In the genomic region with DNA sequence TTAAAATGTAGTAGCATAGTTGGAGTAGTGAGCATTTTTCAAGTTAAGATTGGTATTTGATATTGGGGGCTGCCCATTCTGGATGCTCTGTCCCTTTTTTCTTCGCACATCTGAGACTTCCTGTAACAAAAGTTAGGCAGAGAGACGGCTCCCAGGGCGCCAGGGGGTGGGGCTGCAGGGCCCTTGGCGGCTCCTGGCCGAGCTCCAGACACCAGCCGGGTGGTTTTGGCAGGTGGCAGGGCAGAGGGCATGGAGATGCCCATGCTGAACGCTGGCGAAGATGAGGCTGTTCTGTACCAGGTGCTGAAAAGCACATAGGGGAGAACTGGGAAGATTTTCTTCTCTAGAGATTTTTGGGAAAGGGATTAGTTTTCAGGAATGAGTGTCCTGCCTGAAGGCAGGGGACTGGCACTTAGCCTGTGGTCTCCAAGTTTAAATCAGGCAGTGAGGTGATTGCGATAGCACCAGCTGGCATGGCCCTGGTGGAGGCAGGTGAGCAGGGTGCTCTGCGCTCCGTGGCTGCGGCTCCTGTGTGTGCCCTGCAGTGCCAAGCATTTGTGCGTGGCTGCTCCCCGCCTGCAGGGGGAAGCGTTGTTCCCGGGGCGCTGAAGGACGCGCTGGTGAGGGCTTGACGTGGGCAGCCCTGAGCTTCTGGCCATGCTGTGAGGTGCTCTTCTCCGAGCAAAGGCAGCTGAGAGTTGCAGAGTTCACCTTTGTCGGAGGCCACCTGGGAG, we compare ENCODE assay signal across 1 cellular context.
TF ChIP-seq lines count a peak whose summit lies in the region.

No MANE protein-coding gene starts in this region.

TF ChIP-seq in IMR-90, 13 proteins besides CTCF, POLR2A, EP300 and RAD21:
- TF ChIP-seq MAFK (IDR thresholded peaks at IDR 0.05; ENCODE audit: low read depth, low read length) (no peak), RFX5 (IDR thresholded peaks at IDR 0.05; ENCODE audit: low read depth, low read length) (no peak), BHLHE40 (IDR thresholded peaks at IDR 0.05; ENCODE audit: low read depth, low read length) (no peak), FOS (IDR thresholded peaks at IDR 0.05; ENCODE audit: low read depth, low read length) (no peak), RCOR1 (IDR thresholded peaks at IDR 0.05; ENCODE audit: insufficient replicate concordance, low read length) (no peak), SMC3 (IDR thresholded peaks at IDR 0.05; ENCODE audit: low read depth, low read length) (no peak), ELK1 (IDR thresholded peaks at IDR 0.05; ENCODE audit: borderline replicate concordance, low read depth, low read length) (no peak), CEBPB (IDR thresholded peaks at IDR 0.05; ENCODE audit: low read depth, low read length) (no peak), CHD1 (IDR thresholded peaks at IDR 0.05; ENCODE audit: low read depth, low read length) (no peak), MXI1 (IDR thresholded peaks at IDR 0.05; ENCODE audit: borderline replicate concordance, low read depth, low read length) (no peak), USF2 (IDR thresholded peaks at IDR 0.05; ENCODE audit: low read depth, low read length) (no peak), MAZ (IDR thresholded peaks at IDR 0.05; ENCODE audit: borderline replicate concordance, low read depth, low read length) (no peak), NFE2L2 (IDR thresholded peaks at IDR 0.05; ENCODE audit: low read depth, low read length) (no peak)
